Comparison of ENCODE assay signal across 22 cellular contexts in the genomic region with DNA sequence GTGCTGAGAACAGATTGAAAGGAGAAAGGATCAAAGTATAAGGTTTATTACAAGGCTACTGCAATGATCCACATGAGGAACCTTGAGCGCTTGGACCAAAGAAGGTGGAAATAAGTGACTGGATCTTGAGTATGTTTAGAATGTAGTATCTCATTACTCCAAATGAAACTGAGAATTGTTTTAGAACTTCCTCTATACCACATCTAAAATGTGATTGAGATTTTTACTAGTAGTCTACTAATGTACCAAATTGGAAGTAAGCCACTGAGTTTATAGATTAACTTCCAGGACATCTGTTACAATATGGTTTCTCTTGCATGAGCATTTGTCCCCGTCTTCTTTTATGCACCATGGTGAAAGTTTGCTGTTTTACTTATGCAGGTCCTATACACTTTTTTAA.
"Had no signal": no experiment of that assay in that cellular context is flagged by ENCODE, and none has a peak within 500 bp of the region (broad histone marks: within the 10 kb centered on the region; RNA-seq: fewer than 3 reads in every experiment).

No MANE protein-coding gene starts in this region.

- ATAC-seq: gastroesophageal sphincter; heart left ventricle; left colon; left lobe of liver; lower lobe of right lung; mucosa of descending colon; naive thymus-derived CD8-positive, alpha-beta T cell had no signal

- H3K4me3 ChIP-seq: colonic mucosa, esophagus muscularis mucosa, gastroesophageal sphincter, heart left ventricle, hepatocyte, left ventricle myocardium inferior, lower lobe of right lung, mucosa of descending colon had no signal

- DNase-seq: colonic mucosa; cortex of kidney; effector memory CD4-positive, alpha-beta T cell; erythroblast; foreskin keratinocyte; heart left ventricle; hypothalamus; immature natural killer cell; islet precursor cell; kidney; kidney glomerular epithelial cell; left colon; left ventricle myocardium inferior; lower lobe of right lung; mesenchymal stem cell; mucosa of descending colon; naive B cell; naive thymus-derived CD8-positive, alpha-beta T cell had no signal
